2 cellular contexts compared by ENCODE assay signal in genomic region chr1:109897244-109897955, GRCh38.
TF ChIP-seq lines count a peak whose summit lies in the region.

No MANE protein-coding gene starts in this region.

TF ChIP-seq in K562, 482 proteins besides CTCF, POLR2A, EP300 and RAD21 (continues in another document):
- TF ChIP-seq UBTF (IDR thresholded peaks at IDR 0.05; ENCODE audit: borderline replicate concordance in 1 of 2, low read depth in 2 of 2, low read length in 2 of 2), result no peak
- no peak for TF ChIP-seq RBFOX2 (IDR thresholded peaks at IDR 0.05; ENCODE audit: low read depth, low read length)
- TF ChIP-seq PRDM10 (IDR thresholded peaks at IDR 0.05; ENCODE audit: partially characterized antibody), result peak; percentile 30
- TF ChIP-seq ZNF316 (IDR thresholded peaks at IDR 0.05), result 0 out of 2 replicates have a peak, but pooled peaks have one; percentile 36
- TF ChIP-seq MCM5 (IDR thresholded peaks at IDR 0.05; ENCODE audit: low read depth), result no peak
- no peak for TF ChIP-seq ZNF407 (IDR thresholded peaks at IDR 0.05; ENCODE audit: low read depth)
- TF ChIP-seq MYBL2 (IDR thresholded peaks at IDR 0.05; ENCODE audit: low read depth), result no peak
- no peak for TF ChIP-seq MYBL2 (CRISPR knock-in tag; IDR thresholded peaks at IDR 0.05; ENCODE audit: borderline replicate concordance)

TF ChIP-seq in WTC11, 78 proteins besides CTCF, POLR2A, EP300 and RAD21:
- no peak for TF ChIP-seq ZNF423 (CRISPR knock-in tag; IDR thresholded peaks at IDR 0.05)
- TF ChIP-seq ZNF219 (CRISPR knock-in tag; IDR thresholded peaks at IDR 0.05; ENCODE audit: borderline replicate concordance), result no peak
- no peak for TF ChIP-seq MYBL2 (CRISPR knock-in tag; IDR thresholded peaks at IDR 0.05)
- TF ChIP-seq ZNF416 (CRISPR knock-in tag; IDR thresholded peaks at IDR 0.05), result no peak
- no peak for TF ChIP-seq JAZF1 (CRISPR knock-in tag; IDR thresholded peaks at IDR 0.05)
- TF ChIP-seq NFATC4 (CRISPR knock-in tag; IDR thresholded peaks at IDR 0.05), result no peak
- no peak for TF ChIP-seq ZSCAN18 (CRISPR knock-in tag; IDR thresholded peaks at IDR 0.05)
- no peak for TF ChIP-seq SP1 (CRISPR knock-in tag; conservative IDR thresholded peaks at IDR 0.05)
- TF ChIP-seq ZNF425 (CRISPR knock-in tag; conservative IDR thresholded peaks at IDR 0.05), result no peak
- no peak for TF ChIP-seq FOXK1 (CRISPR knock-in tag; IDR thresholded peaks at IDR 0.05)
TF ChIP-seq in WTC11: peak in this region for 0.
